Comparison of ENCODE assay signal across 7 cellular contexts in the genomic region with DNA sequence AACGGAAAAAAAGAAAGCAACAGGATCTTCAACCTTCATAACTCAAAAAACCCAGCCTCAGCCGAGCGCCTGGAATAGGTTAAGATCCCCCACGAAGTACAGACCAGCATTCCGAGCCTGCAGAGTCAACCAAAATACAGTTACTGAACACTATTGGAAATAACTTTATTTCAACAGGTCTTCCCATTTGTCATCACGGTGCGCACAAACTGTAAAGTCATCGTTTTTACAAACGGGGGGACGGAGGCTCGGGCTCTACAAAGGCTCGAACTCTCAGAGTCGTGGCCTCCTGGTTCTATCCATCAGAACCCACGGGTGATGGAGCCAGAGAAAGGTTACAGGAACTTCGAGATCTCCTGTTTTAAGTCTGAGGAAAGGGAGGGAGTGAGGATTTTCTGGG. TPM values are rescaled to one million over a fixed set of nuclear protein-coding genes. Genes with fewer than 3 reads are reported as not detected.
DNase-seq lines count a peak whose midpoint lies in the region; ATAC-seq, FAIRE-seq and TF ChIP-seq lines count a peak whose summit lies in the region.

No MANE protein-coding gene starts in this region.

- peak overlapping the region; percentile 96 for H3K4me3 ChIP-seq in GM08714 (ENCODE audit: low read length)
- peak overlapping the region; percentile 51 for H3K4me3 ChIP-seq in bronchial epithelial cell (ENCODE audit: low read depth, low read length)
- peak overlapping the region; percentile 94 for H3K4me3 ChIP-seq in lung
- peak overlapping the region; percentile 68 to 80 (median 71) for H3K4me3 ChIP-seq in transverse colon

- intact Hi-C loops in transverse colon (cut with DNase I; ENCODE audit: low total_unique reads): no loop called here

- no peaks in the 10 kb centered on the region for H3K36me3 ChIP-seq in bronchial epithelial cell (ENCODE audit: control insufficient read depth, insufficient read depth, low read length)
- H3K36me3 ChIP-seq in lung (ENCODE audit: control insufficient read depth in 2 of 2, insufficient read depth in 2 of 2, low read length in 2 of 2): peaks cover 0 to 5% of the 10 kb centered on the region in 2 donors
- no peaks in the 10 kb centered on the region for H3K36me3 ChIP-seq in transverse colon

- H3K9me3 ChIP-seq in lung (ENCODE audit: control insufficient read depth in 2 of 2, insufficient read depth in 1 of 2, low read length in 1 of 2) (no peaks in the 10 kb centered on the region), transverse colon (no peaks in the 10 kb centered on the region)

- DNase-seq in NCI-H69 (lab: John Stamatoyannopoulos, UW) (peak; percentile 34), bronchial epithelial cell (ENCODE audit: low read depth) (no peak), lung (ENCODE audit: low spot score) (no peak), transverse colon (peak; percentile 16), cerebellum (ENCODE audit: low spot score) (no peak), DMS153 treated with DMSO at 0.1 percent for 48 hours (lab: John Stamatoyannopoulos, UW; ENCODE audit: unreplicated experiment) (no peak)

- H3K27ac ChIP-seq in lung (ENCODE audit: low read depth in 1 of 2, low read length in 1 of 2) (peak overlapping the region; percentile 95 to 97), transverse colon (peak overlapping the region; percentile 91 to 95 (median 94))

- FAIRE-seq in bronchial epithelial cell (lab: Jason Lieb, UNC): no peak

- no peak for ATAC-seq in lung (ENCODE audit: insufficient read depth, low FRiP score)

- H3K27me3 ChIP-seq in bronchial epithelial cell (ENCODE audit: control insufficient read depth, insufficient read depth, low read length): no peaks in the 10 kb centered on the region
- H3K27me3 ChIP-seq in lung (ENCODE audit: control insufficient read depth, insufficient read depth): no peaks in the 10 kb centered on the region
- H3K27me3 ChIP-seq in transverse colon: no peaks in the 10 kb centered on the region

- in situ Hi-C loops in transverse colon (cut with MboI; ENCODE audit: low pct_ligation_motif_present in 1 of 4, low pct_unique_long_range_greater_than_20kb in 1 of 4, low sequenced_read_pairs in 3 of 4): loop anchor here in 1 of 4 donors (25.0 kb wide), 1 partner anchor 113 kb away; the partner anchor contains the start of gene INPP5K

- TF ChIP-seq POLR2A in transverse colon (IDR thresholded peaks at IDR 0.05): no peak

- H3K4me1 ChIP-seq in lung (ENCODE audit: control insufficient read depth in 2 of 2, insufficient read depth in 2 of 2, low read length in 2 of 2): peaks cover 8 to 15% of the 10 kb centered on the region in 2 donors
- H3K4me1 ChIP-seq in transverse colon: peaks cover 29 to 54% (median 50%) of the 10 kb centered on the region in 4 donors

- TF ChIP-seq EP300 in transverse colon (IDR thresholded peaks at IDR 0.05; ENCODE audit: low read depth): no peak

- whole genome bisulfite sequencing in lung, 2 donors: 1% methylated on average over 15 of the region's 15 CpGs
- WGBS in transverse colon (ENCODE audit: low coverage in 1 of 2), 2 donors: 0 to 4% methylated on average over 11 to 15 of the region's 15 CpGs

- TF ChIP-seq CTCF in bronchial epithelial cell (IDR thresholded peaks at IDR 0.05; ENCODE audit: insufficient read depth, low read length, severe bottlenecking) (no peak), lung (IDR thresholded peaks at IDR 0.05; ENCODE audit: control extremely low read depth, extremely low read depth) (no peak), transverse colon (IDR thresholded peaks at IDR 0.05) (no peak)

RNA-seq across cellular contexts. Expression of gene YWHAE, which starts 1.1 kb away (rescaled TPM):
- total RNA-seq in bronchial epithelial cell (307 and 366 TPM in 2 replicates), lung (100 to 1,000 TPM; 400 to 432 TPM), transverse colon (1,000 to 10,000 TPM in 1 of 4 donors, 100 to 1,000 TPM in 3; 158 to 2,397 (median 594) TPM), cerebellum (379 TPM)
- polyA plus RNA-seq in lung: 100 to 1,000 TPM; 348 to 390 TPM

RNA-seq across cellular contexts. Expression of gene CRK, which starts 57.1 kb away (rescaled TPM):
- total RNA-seq in bronchial epithelial cell (131 and 152 TPM in 2 replicates), lung (10 to 100 TPM; 62.4 to 67.5 TPM), transverse colon (10 to 100 TPM; 33.4 to 95.3 (median 63.4) TPM), cerebellum (76.1 TPM)
- polyA plus RNA-seq in lung: 10 to 100 TPM; 29.3 to 36.6 TPM

Comparison
In these comparisons a context has a peak if more than half of its experiments do, and no peak if none do; other contexts are left out.
1. DNase-seq: peak in NCI-H69 (single experiment) and transverse colon (single experiment); none in bronchial epithelial cell (single experiment), lung (single experiment), cerebellum (single experiment) and DMS153 treated with DMSO at 0.1 percent for 48 hours (single experiment).
2. Peak in every context shown above with its lines, with median percentiles within 50 percentile points of each other: H3K4me3 ChIP-seq.